14 cellular contexts compared by ENCODE assay signal in genomic region chr2:219642064-219642444, GRCh38. TPM values are rescaled to one million over a fixed set of nuclear protein-coding genes. Genes with fewer than 3 reads are reported as not detected.
DNase-seq lines count a peak whose midpoint lies in the region; ATAC-seq, FAIRE-seq and TF ChIP-seq lines count a peak whose summit lies in the region.
"Had no signal": no experiment of that assay in that cellular context is flagged by ENCODE, and none has a peak within 500 bp of the region (broad histone marks: within the 10 kb centered on the region; RNA-seq: fewer than 3 reads in every experiment).

No MANE protein-coding gene starts in this region.

- TF ChIP-seq CTCF in heart left ventricle (IDR thresholded peaks at IDR 0.05) (no peak), astrocyte (IDR thresholded peaks at IDR 0.05; ENCODE audit: insufficient read depth, low read depth, low read length) (no peak), vagina (IDR thresholded peaks at IDR 0.05) (no peak)

- DNase-seq in heart left ventricle (no peak), Right ventricle myocardium superior (no peak), astrocyte (ENCODE audit: low read depth) (no peak), memory B cell (ENCODE audit: low spot score in 2 of 2) (no peak), vagina (ENCODE audit: extremely low spot score in 2 of 2) (peak in 1 of 2 donors; percentile 89)

- H3K9me3 ChIP-seq in heart left ventricle: no peaks in the 10 kb centered on the region
- H3K9me3 ChIP-seq in astrocyte (ENCODE audit: insufficient read depth, low read depth, low read length): no peaks in the 10 kb centered on the region
- H3K9me3 ChIP-seq in vagina: no peaks in the 10 kb centered on the region
- H3K9me3 ChIP-seq: psoas muscle, suprapubic skin had no signal

- H3K36me3 ChIP-seq in heart left ventricle (peaks cover 0 to 19% (median 0%) of the 10 kb centered on the region in 9 donors), astrocyte (ENCODE audit: insufficient read depth, low read length) (peaks cover 4% of the 10 kb centered on the region), vagina (no peaks in the 10 kb centered on the region)
- H3K36me3 ChIP-seq: suprapubic skin had no signal

- no peaks in the 10 kb centered on the region for H4K20me1 ChIP-seq in astrocyte (ENCODE audit: insufficient read depth, low read length)

- no peaks in the 10 kb centered on the region for H3K79me2 ChIP-seq in astrocyte (ENCODE audit: insufficient read depth, low read length)

- H3K27ac Mint-ChIP-seq in astrocyte (ENCODE audit: unreplicated experiment) (no peak overlapping the region), memory B cell (peak overlapping the region; percentile 10)
- H3K27ac Mint-ChIP-seq: activated CD4-positive, alpha-beta T cell treated with anti-CD3 and anti-CD28 coated beads, Interleukin-2, amount 10 ng/mL, durations not matched to agents 24 days and 14 days; activated naive CD8-positive, alpha-beta T cell; activated T-cell treated with anti-CD3 and anti-CD28 coated beads, Interleukin-2, amount 50 U/mL, for 24 hours had no signal

- H3K4me3 Mint-ChIP-seq in astrocyte (ENCODE audit: unreplicated experiment) (no peak overlapping the region), memory B cell (no peak overlapping the region)
- H3K4me3 Mint-ChIP-seq: activated CD4-positive, alpha-beta T cell treated with anti-CD3 and anti-CD28 coated beads, Interleukin-2, amount 10 ng/mL, durations not matched to agents 24 days and 14 days; activated naive CD8-positive, alpha-beta T cell; activated T-cell treated with anti-CD3 and anti-CD28 coated beads, Interleukin-2, amount 50 U/mL, for 24 hours had no signal

- no peak for FAIRE-seq in astrocyte (lab: Jason Lieb, UNC)

- no peak overlapping the region for H3K9ac ChIP-seq in astrocyte (ENCODE audit: low read length)

- H3K27me3 ChIP-seq in heart left ventricle (no peaks in the 10 kb centered on the region), astrocyte (ENCODE audit: insufficient read depth, low read length) (no peaks in the 10 kb centered on the region), vagina (no peaks in the 10 kb centered on the region)

- intact Hi-C loops in heart left ventricle (cut with DNase I): loop anchor here in 8 of 10 donors (1.0 to 10.0 kb wide), 5 partner anchors 97 to 101 kb away; partner anchors contain the start of genes CHPF (in 7 of the 8) and TMEM198 (in 4 of the 8)
- intact Hi-C loops in Right ventricle myocardium superior (cut with DNase I): loop anchor here (5.0 kb wide), 2 partner anchors 80 to 100 kb away; partner anchors contain the start of genes CHPF and TMEM198
- intact Hi-C loops in vagina (cut with DNase I): loop anchor here (5.0 kb wide), 2 partner anchors 100 to 145 kb away; partner anchors contain the start of genes CHPF, GMPPA and TMEM198

- H3K27me3 Mint-ChIP-seq in astrocyte (ENCODE audit: low read depth, unreplicated experiment): peaks cover 1% of the 10 kb centered on the region
- H3K27me3 Mint-ChIP-seq in memory B cell: peaks cover 22% of the 10 kb centered on the region
- H3K27me3 Mint-ChIP-seq: activated CD4-positive, alpha-beta T cell treated with anti-CD3 and anti-CD28 coated beads, Interleukin-2, amount 10 ng/mL, durations not matched to agents 24 days and 14 days had no signal

- H2AFZ ChIP-seq in astrocyte (ENCODE audit: low read depth, low read length): no peak overlapping the region

- TF ChIP-seq POLR2A in heart left ventricle (IDR thresholded peaks at IDR 0.05): no peak
- TF ChIP-seq POLR2A in vagina (IDR thresholded peaks at IDR 0.05): no peak

- H3K9me3 Mint-ChIP-seq in astrocyte (ENCODE audit: unreplicated experiment): no peaks in the 10 kb centered on the region
- H3K9me3 Mint-ChIP-seq in memory B cell: no peaks in the 10 kb centered on the region
- H3K9me3 Mint-ChIP-seq: activated CD4-positive, alpha-beta T cell treated with anti-CD3 and anti-CD28 coated beads, Interleukin-2, amount 10 ng/mL, durations not matched to agents 24 days and 14 days; activated T-cell treated with anti-CD3 and anti-CD28 coated beads, Interleukin-2, amount 50 U/mL, for 24 hours had no signal

- ATAC-seq in heart left ventricle (no peak), Right ventricle myocardium superior (ENCODE audit: poor library complexity) (no peak), memory B cell (ENCODE audit: low read depth) (no peak), GM21381 (IDR thresholded peaks at IDR 0.05; ENCODE audit: unreplicated experiment) (no peak), HG02642 (IDR thresholded peaks at IDR 0.05; ENCODE audit: poor library complexity, unreplicated experiment) (no peak), GM21619 (IDR thresholded peaks at IDR 0.05; ENCODE audit: unreplicated experiment) (no peak)

- no peak overlapping the region for H3K4me3 ChIP-seq in heart left ventricle
- H3K4me3 ChIP-seq in astrocyte (ENCODE audit: insufficient read depth, low read depth, low read length): no peak overlapping the region
- H3K4me3 ChIP-seq in vagina: no peak overlapping the region
- H3K4me3 ChIP-seq: psoas muscle, suprapubic skin had no signal

- peak overlapping the region in 10 of 12 donors; percentile 29 to 98 (median 74) for H3K27ac ChIP-seq in heart left ventricle
- H3K27ac ChIP-seq in astrocyte (ENCODE audit: low read depth, low read length): no peak overlapping the region
- peak overlapping the region; percentile 22 for H3K27ac ChIP-seq in vagina
- H3K27ac ChIP-seq: epithelial cell of prostate, psoas muscle, suprapubic skin had no signal

- H3K4me1 ChIP-seq in heart left ventricle (peaks cover 0 to 80% (median 38%) of the 10 kb centered on the region in 12 donors), astrocyte (ENCODE audit: insufficient read depth, low read length) (peaks cover 22% of the 10 kb centered on the region), vagina (peaks cover 20% of the 10 kb centered on the region)

- H3K4me1 Mint-ChIP-seq in astrocyte (ENCODE audit: low read depth, unreplicated experiment) (peaks cover 15% of the 10 kb centered on the region), memory B cell (peaks cover 4% of the 10 kb centered on the region)
- H3K4me1 Mint-ChIP-seq: activated CD4-positive, alpha-beta T cell treated with anti-CD3 and anti-CD28 coated beads, Interleukin-2, amount 10 ng/mL, durations not matched to agents 24 days and 14 days had no signal

- 24 to 34% (median 29%) methylated on average over 8 of the region's 8 CpGs for WGBS in heart left ventricle, 4 donors

- peak overlapping the region; percentile 36 for H3K4me2 ChIP-seq in astrocyte (ENCODE audit: low read length)

- H3K36me3 Mint-ChIP-seq in astrocyte (ENCODE audit: low read depth, unreplicated experiment): peaks cover 7% of the 10 kb centered on the region
- no peaks in the 10 kb centered on the region for H3K36me3 Mint-ChIP-seq in memory B cell
- H3K36me3 Mint-ChIP-seq: activated naive CD8-positive, alpha-beta T cell had no signal

RNA-seq across cellular contexts. Expression of gene SLC4A3, which starts 14.6 kb away (rescaled TPM):
- total RNA-seq in heart left ventricle (100 to 1,000 TPM; 249 to 507 (median 428) TPM), Right ventricle myocardium superior (503 TPM), astrocyte (10.9 and 11.2 TPM in 2 replicates), vagina (13.5 TPM)
- polyA plus RNA-seq in heart left ventricle: 100 to 1,000 TPM; 236 to 250 TPM

RNA-seq across cellular contexts. Expression of gene STK11IP, which starts 44.4 kb away (rescaled TPM):
- total RNA-seq in heart left ventricle: 10 to 100 TPM in 7 of 9 donors, 1 to 10 TPM in 2; 7.3 to 24.1 (median 13.9) TPM
- 10 to 100 TPM; 14.9 to 15.6 TPM for polyA plus RNA-seq in heart left ventricle
- 15.6 TPM for total RNA-seq in Right ventricle myocardium superior
- total RNA-seq in astrocyte: 24.9 TPM in 2 replicates
- 11.3 TPM for total RNA-seq in vagina

Comparison
In these comparisons a context has a peak if more than half of its experiments do, and no peak if none do; other contexts are left out.
1. RNA of gene SLC4A3, which starts 14.6 kb away (total RNA-seq): 503 TPM in Right ventricle myocardium superior (single experiment) and 249 to 507 TPM in heart left ventricle; 13.5 TPM in vagina (single experiment) and 10.9 to 11.2 TPM in astrocyte; every median in the first group is over 10 times any median in the second.